ENCODE assay signal across 8 cellular contexts in the genomic region with DNA sequence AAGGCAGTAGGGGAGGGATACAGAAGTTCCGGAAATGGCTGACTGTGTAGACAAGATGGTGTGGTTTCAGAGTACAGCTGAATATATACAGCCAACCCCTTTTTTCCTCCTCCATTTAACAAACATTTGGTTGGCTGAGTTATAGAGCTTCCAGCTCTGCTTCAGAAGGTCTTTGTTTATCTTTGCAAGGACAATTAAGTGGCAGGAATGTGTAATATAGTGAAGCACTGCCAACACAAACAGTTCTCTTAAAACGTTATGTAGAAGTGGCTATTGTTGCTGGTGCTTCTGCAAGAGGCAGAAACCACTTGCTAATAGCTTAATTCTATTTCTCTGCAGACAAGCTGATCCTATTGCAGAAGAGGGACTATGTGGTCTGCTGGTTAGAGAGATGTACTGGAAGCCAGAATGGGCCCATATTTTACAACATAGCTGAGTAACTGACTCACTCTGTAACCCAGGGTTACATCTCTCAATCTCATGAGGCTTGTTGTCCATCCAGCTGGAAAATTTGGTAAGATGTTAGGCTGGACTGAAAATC.
DNase-seq lines count a peak whose midpoint lies in the region; ATAC-seq and TF ChIP-seq lines count a peak whose summit lies in the region.

No MANE protein-coding gene starts in this region.

- intact Hi-C loops in thyroid gland (cut with DNase I): no loop called here

- H3K4me3 ChIP-seq in thyroid gland (replicated peaks in 1 of 3): no peak overlapping the region
- H3K4me3 ChIP-seq in BE2C (ENCODE audit: low read depth, low read length): no peak overlapping the region

- H3K27me3 ChIP-seq in thyroid gland (no peaks in the 10 kb centered on the region), BE2C (no peaks in the 10 kb centered on the region)

- H3K9me3 ChIP-seq in thyroid gland (no peaks in the 10 kb centered on the region), BE2C (no peaks in the 10 kb centered on the region)

- DNase-seq in SW480 (ENCODE audit: low spot score) (peak; percentile 16), hepatic stellate cell (ENCODE audit: low spot score) (peak; percentile 67), thyroid gland (peak in 1 of 2 donors; percentile 17), SIG-M5 (lab: John Stamatoyannopoulos, UW) (no peak), BE2C (no peak)

- peaks cover 20 to 24% of the 10 kb centered on the region in 2 donors for H3K4me1 ChIP-seq in thyroid gland
- peaks cover 5% of the 10 kb centered on the region for H3K4me1 ChIP-seq in BE2C

- TF ChIP-seq RAD21 in Ishikawa (IDR thresholded peaks at IDR 0.05; ENCODE audit: low read depth): peak; percentile 6; the same call in 1 of the 2 replicates

- H3K36me3 ChIP-seq in thyroid gland (no peaks in the 10 kb centered on the region), BE2C (no peaks in the 10 kb centered on the region)

- peak; percentile 67 for TF ChIP-seq EP300 in Ishikawa (IDR thresholded peaks at IDR 0.05; ENCODE audit: borderline replicate concordance)

- TF ChIP-seq CTCF in thyroid gland (IDR thresholded peaks at IDR 0.05) (peak in 4 of 6 experiments; percentile 15 to 50 (median 48)), BE2C (IDR thresholded peaks at IDR 0.05; ENCODE audit: low read depth, low read length) (no peak)

- ATAC-seq in HG02798 (IDR thresholded peaks at IDR 0.05; ENCODE audit: poor library complexity, unreplicated experiment): no peak
- no peak for ATAC-seq in GM21526 (IDR thresholded peaks at IDR 0.05; ENCODE audit: low FRiP score, unreplicated experiment)

- WGBS in thyroid gland, 2 donors: 9 to 15% methylated on average over 2 of the region's 2 CpGs

- no peak for TF ChIP-seq POLR2A in thyroid gland (IDR thresholded peaks at IDR 0.05)

- H3K27ac ChIP-seq in thyroid gland: peak overlapping the region in 1 of 3 donors; percentile 44

TF ChIP-seq in Ishikawa, 13 proteins besides CTCF, POLR2A, EP300 and RAD21:
- TF ChIP-seq TCF12 (IDR thresholded peaks at IDR 0.05; ENCODE audit: low read depth): peak; percentile 83
- TF ChIP-seq FOXM1 (IDR thresholded peaks at IDR 0.05; ENCODE audit: borderline replicate concordance, low read depth): peak; percentile 46; the same call in 1 of the 2 replicates
- TF ChIP-seq TEAD4 (IDR thresholded peaks at IDR 0.05): peak; percentile 92
- TF ChIP-seq, protein P1, sequence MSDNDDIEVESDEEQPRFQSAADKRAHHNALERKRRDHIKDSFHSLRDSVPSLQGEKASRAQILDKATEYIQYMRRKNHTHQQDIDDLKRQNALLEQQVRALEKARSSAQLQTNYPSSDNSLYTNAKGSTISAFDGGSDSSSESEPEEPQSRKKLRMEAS (IDR thresholded peaks at IDR 0.05): peak; percentile 33; the same call in 1 of the 2 replicates
- TF ChIP-seq YY1 (IDR thresholded peaks at IDR 0.05; ENCODE audit: low read depth): peak; percentile 66; the same call in 1 of the 2 replicates
- TF ChIP-seq CREB1 (IDR thresholded peaks at IDR 0.05; ENCODE audit: low read depth): no peak
- no peak for TF ChIP-seq EGR1 (IDR thresholded peaks at IDR 0.05)
- TF ChIP-seq TAF1 (IDR thresholded peaks at IDR 0.05; ENCODE audit: low read depth): no peak
- peak; percentile 98 for TF ChIP-seq NFIC (IDR thresholded peaks at IDR 0.05)
- TF ChIP-seq CEBPB (IDR thresholded peaks at IDR 0.05): peak; percentile 63

Comparison
In these comparisons a context has a peak if more than half of its experiments do, and no peak if none do; other contexts are left out.
1. DNase-seq: peak in SW480 (single experiment) and hepatic stellate cell (single experiment); none in SIG-M5 (single experiment) and BE2C (single experiment).